ENCODE assay signal across 7 cellular contexts in the genomic region with DNA sequence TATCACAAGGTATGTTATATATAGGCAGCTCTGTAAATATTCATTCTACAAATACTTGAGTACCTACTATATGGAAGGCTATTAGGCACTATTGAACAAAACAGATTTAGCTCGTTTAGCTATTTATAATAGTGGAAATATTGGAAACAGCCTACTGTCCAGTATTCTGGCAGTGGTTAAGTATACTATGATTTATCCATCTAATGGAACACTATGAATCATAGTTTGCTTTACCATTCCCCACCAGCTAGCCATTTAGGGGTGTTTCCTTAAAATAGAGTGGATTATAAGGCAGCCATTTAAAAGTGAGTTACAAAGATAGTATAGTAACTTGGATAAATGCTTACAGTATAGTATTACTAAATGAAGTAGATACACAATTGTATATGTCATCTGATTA.
DNase-seq lines count a peak whose midpoint lies in the region; ATAC-seq and TF ChIP-seq lines count a peak whose summit lies in the region.
"Not testable (repeated sequence)": the region's sequence is repeated elsewhere in the genome, so short reads cannot be mapped to it uniquely, and the experiment has no call there.

No MANE protein-coding gene starts in this region.

- not testable (repeated sequence) for TF ChIP-seq POLR2A in esophagus muscularis mucosa (IDR thresholded peaks at IDR 0.05; ENCODE audit: low read depth); heart left ventricle (IDR thresholded peaks at IDR 0.05); sigmoid colon (IDR thresholded peaks at IDR 0.05); thyroid gland (IDR thresholded peaks at IDR 0.05)

- H3K4me1 Mint-ChIP-seq in nephron = peaks cover 31% of the 10 kb centered on the region

- not testable (repeated sequence) for DNase-seq in SK-N-SH; esophagus muscularis mucosa (ENCODE audit: extremely low spot score); heart left ventricle; sigmoid colon; thyroid gland

- not testable (repeated sequence) for H2AFZ ChIP-seq in SK-N-SH (ENCODE audit: low read depth)

- peak in 1 of 2 experiments; percentile 20; a peak in 1 of 4 replicates for TF ChIP-seq EP300 in SK-N-SH (IDR thresholded peaks at IDR 0.05; ENCODE audit: borderline replicate concordance in 1 of 2, low read depth in 1 of 2, low read length in 1 of 2)
- not testable (repeated sequence) for TF ChIP-seq EP300 in esophagus muscularis mucosa (IDR thresholded peaks at IDR 0.05); sigmoid colon (IDR thresholded peaks at IDR 0.05)

- not testable (repeated sequence) for ATAC-seq in heart left ventricle

- not testable (repeated sequence) for H3F3A ChIP-seq in SK-N-SH (replicated peaks; ENCODE audit: insufficient read depth)

- not testable (repeated sequence) for TF ChIP-seq RAD21 in SK-N-SH (IDR thresholded peaks at IDR 0.05; ENCODE audit: low read length)

- CTCF ChIA-PET in SK-N-SH (lab: Yijun Ruan, JAX) = interaction anchor here (1.2 kb wide), 1 partner anchor 17 kb away, joined by 3 read pairs; no protein-coding TSS in a partner anchor

- H3K36me3 Mint-ChIP-seq in nephron (ENCODE audit: low read depth) = not testable (repeated sequence)

- not testable (repeated sequence) for H3K9ac ChIP-seq in SK-N-SH

- H3K27ac Mint-ChIP-seq in nephron = peak overlapping the region; percentile 13 to 61 (median 13)

- H3K79me2 ChIP-seq in SK-N-SH (ENCODE audit: insufficient read depth) = not testable (repeated sequence)

- intact Hi-C loops in esophagus muscularis mucosa (cut with DNase I); sigmoid colon (cut with DNase I); thyroid gland (cut with DNase I): not testable (repeated sequence)
- intact Hi-C loops in heart left ventricle (cut with DNase I) = loop anchor here in 3 of 10 donors (10.0 kb wide), 2 partner anchors 47 to 57 kb away; no protein-coding TSS in a partner anchor

- not testable (repeated sequence) for H3K27me3 Mint-ChIP-seq in nephron (ENCODE audit: low read depth)

- H3K36me3 ChIP-seq in SK-N-SH (replicated peaks in 1 of 2; ENCODE audit: control insufficient read depth in 1 of 2, insufficient read depth in 2 of 2, low read length in 1 of 2); esophagus muscularis mucosa; sigmoid colon; thyroid gland: not testable (repeated sequence)
- H3K36me3 ChIP-seq in heart left ventricle = peaks cover 0 to 21% (median 0%) of the 10 kb centered on the region in 9 donors

- not testable (repeated sequence) for TF ChIP-seq CTCF in SK-N-SH (IDR thresholded peaks at IDR 0.05); VCaP (conservative IDR thresholded peaks at IDR 0.05); esophagus muscularis mucosa (IDR thresholded peaks at IDR 0.05); heart left ventricle (IDR thresholded peaks at IDR 0.05); nephron (IDR thresholded peaks at IDR 0.05; ENCODE audit: unreplicated experiment in 3 of 3); sigmoid colon (IDR thresholded peaks at IDR 0.05); thyroid gland (IDR thresholded peaks at IDR 0.05)

- not testable (repeated sequence) for H3K4me3 Mint-ChIP-seq in nephron

- WGBS in SK-N-SH (ENCODE audit: low lambda C conversion rate) = 37% methylated on average over 1 of the region's 1 CpG
- WGBS in esophagus muscularis mucosa = 60% methylated on average over 1 of the region's 1 CpG
- 65 to 75% (median 68%) methylated on average over 1 of the region's 1 CpG for WGBS in heart left ventricle, 4 donors
- 85 to 89% methylated on average over 1 of the region's 1 CpG for WGBS in sigmoid colon, 2 donors
- 88 to 92% methylated on average over 1 of the region's 1 CpG for WGBS in thyroid gland, 2 donors

- not testable (repeated sequence) for H3K4me3 ChIP-seq in SK-N-SH (ENCODE audit: low read depth in 2 of 2, low read length in 1 of 2); esophagus muscularis mucosa; heart left ventricle; sigmoid colon; thyroid gland (replicated peaks in 1 of 3)

- peaks cover 4 to 18% of the 10 kb centered on the region in 2 experiments for H3K4me1 ChIP-seq in SK-N-SH (ENCODE audit: control insufficient read depth in 1 of 2, insufficient read depth in 2 of 2, low read depth in 1 of 2, low read length in 1 of 2)
- H3K4me1 ChIP-seq in esophagus muscularis mucosa = peaks cover 26 to 58% (median 47%) of the 10 kb centered on the region in 4 donors
- peaks cover 0 to 58% (median 21%) of the 10 kb centered on the region in 12 donors for H3K4me1 ChIP-seq in heart left ventricle
- peaks cover 0 to 53% (median 46%) of the 10 kb centered on the region in 4 donors for H3K4me1 ChIP-seq in sigmoid colon
- H3K4me1 ChIP-seq in thyroid gland = peaks cover 15 to 18% of the 10 kb centered on the region in 2 donors

- not testable (repeated sequence) for H3K27me3 ChIP-seq in SK-N-SH (ENCODE audit: insufficient read depth); esophagus muscularis mucosa; heart left ventricle; sigmoid colon; thyroid gland

- H4K20me1 ChIP-seq in SK-N-SH (ENCODE audit: insufficient read depth) = not testable (repeated sequence)

- H3K9me3 ChIP-seq in SK-N-SH, esophagus muscularis mucosa, heart left ventricle, sigmoid colon, thyroid gland: not testable (repeated sequence)

- H3K27ac ChIP-seq in SK-N-SH (ENCODE audit: low read depth in 2 of 2, low read length in 1 of 2) (peak overlapping the region in 1 of 2 experiments; percentile 90; a peak in 1 of 4 replicates), VCaP (peak overlapping the region; percentile 30; the same call in 1 of the 2 replicates), esophagus muscularis mucosa (replicated peaks in 1 of 4) (peak overlapping the region; percentile 41 to 79 (median 73)), heart left ventricle (peak overlapping the region in 7 of 12 donors; percentile 23 to 77 (median 47)), sigmoid colon (peak overlapping the region in 3 of 4 donors; percentile 8 to 83 (median 77)), thyroid gland (peak overlapping the region in 2 of 3 donors; percentile 78 to 97)

- H3K4me2 ChIP-seq in SK-N-SH = not testable (repeated sequence)

- not testable (repeated sequence) for H3K9me3 Mint-ChIP-seq in nephron

- POLR2A ChIA-PET in SK-N-SH (lab: Yijun Ruan, JAX) = not testable (repeated sequence)

- not testable (repeated sequence) for H3K9me2 ChIP-seq in SK-N-SH

TF ChIP-seq in SK-N-SH, 30 proteins besides CTCF, POLR2A, EP300 and RAD21:
- TF ChIP-seq FOSL2 (IDR thresholded peaks at IDR 0.05; ENCODE audit: borderline replicate concordance, low read depth) = peak; percentile 52; the same call in 1 of the 2 replicates
- TF ChIP-seq NFIC (IDR thresholded peaks at IDR 0.05; ENCODE audit: borderline replicate concordance) = peak; percentile 25; the same call in 1 of the 2 replicates
- peak; percentile 46; the same call in 1 of the 2 replicates for TF ChIP-seq JUND (IDR thresholded peaks at IDR 0.05)
- TF ChIP-seq TCF12 (IDR thresholded peaks at IDR 0.05) = peak; percentile 55; the same call in 1 of the 2 replicates
- peak; percentile 15; the same call in 1 of the 2 replicates for TF ChIP-seq MEF2A (IDR thresholded peaks at IDR 0.05; ENCODE audit: borderline replicate concordance, low read depth)
- TF ChIP-seq, protein P1, sequence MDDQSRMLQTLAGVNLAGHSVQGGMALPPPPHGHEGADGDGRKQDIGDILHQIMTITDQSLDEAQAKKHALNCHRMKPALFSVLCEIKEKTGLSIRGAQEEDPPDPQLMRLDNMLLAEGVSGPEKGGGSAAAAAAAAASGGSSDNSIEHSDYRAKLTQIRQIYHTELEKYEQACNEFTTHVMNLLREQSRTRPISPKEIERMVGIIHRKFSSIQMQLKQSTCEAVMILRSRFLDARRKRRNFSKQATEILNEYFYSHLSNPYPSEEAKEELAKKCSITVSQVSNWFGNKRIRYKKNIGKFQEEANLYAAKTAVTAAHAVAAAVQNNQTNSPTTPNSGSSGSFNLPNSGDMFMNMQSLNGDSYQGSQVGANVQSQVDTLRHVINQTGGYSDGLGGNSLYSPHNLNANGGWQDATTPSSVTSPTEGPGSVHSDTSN (IDR thresholded peaks at IDR 0.05) = peak; percentile 55; the same call in 1 of the 2 replicates
TF ChIP-seq in SK-N-SH: peak in this region for 6; not testable (repeated sequence) for 24.
